In genomic region chr3:2484162-2485026, GRCh38 we compare ENCODE assay signal across 16 cellular contexts.
"Had no signal": no experiment of that assay in that cellular context is flagged by ENCODE, and none has a peak within 500 bp of the region (broad histone marks: within the 10 kb centered on the region; RNA-seq: fewer than 3 reads in every experiment).

No MANE protein-coding gene starts in this region.

- H3K4me1 Mint-ChIP-seq: naive thymus-derived CD4-positive, alpha-beta T cell; nephron progenitor cell had no signal

- H3K9me3 ChIP-seq: neutrophil, psoas muscle, testis, tibial nerve had no signal

- H3K4me3 ChIP-seq: coronary artery, dorsolateral prefrontal cortex, psoas muscle, testis, tibial nerve had no signal

- H3K27me3 Mint-ChIP-seq: stimulated activated naive CD8-positive, alpha-beta T cell treated with anti-CD3 and anti-CD28 coated beads, Interleukin-15, Interleukin-2, amounts not matched to agents 100 ng/mL and 50 ng/mL, for 24 hours had no signal

- H3K4me1 ChIP-seq: psoas muscle, testis, tibial nerve had no signal

- H3K27ac Mint-ChIP-seq: naive thymus-derived CD4-positive, alpha-beta T cell; nephron progenitor cell; stimulated activated naive CD8-positive, alpha-beta T cell treated with anti-CD3 and anti-CD28 coated beads, Interleukin-15, Interleukin-2, amounts not matched to agents 100 ng/mL and 50 ng/mL, for 24 hours had no signal

- ATAC-seq: naive thymus-derived CD4-positive, alpha-beta T cell; psoas muscle had no signal

- H3K4me3 Mint-ChIP-seq: naive thymus-derived CD4-positive, alpha-beta T cell; nephron progenitor cell; stimulated activated naive CD8-positive, alpha-beta T cell treated with anti-CD3 and anti-CD28 coated beads, Interleukin-15, Interleukin-2, amounts not matched to agents 100 ng/mL and 50 ng/mL, for 24 hours had no signal

- H3K36me3 Mint-ChIP-seq: naive thymus-derived CD4-positive, alpha-beta T cell had no signal

- H3K27me3 ChIP-seq: dorsolateral prefrontal cortex, neutrophil, testis, tibial nerve had no signal

- H3K27ac ChIP-seq: coronary artery, dorsolateral prefrontal cortex, neutrophil, psoas muscle, testis, tibial nerve had no signal

- DNase-seq: central memory CD4-positive, alpha-beta T cell; dorsolateral prefrontal cortex; effector CD8-positive, alpha-beta T cell; foreskin melanocyte; head of caudate nucleus; hypothalamus; naive thymus-derived CD4-positive, alpha-beta T cell; nephron progenitor cell; psoas muscle; small intestine; stimulated activated CD4-positive, alpha-beta T cell treated with anti-CD3 and anti-CD28 coated beads, Interleukin-12 subunit alpha, Interleukin-12 subunit beta, amount 100 ng/mL, for 4 hours; testis had no signal

- H3K36me3 ChIP-seq: neutrophil, tibial nerve had no signal
